In genomic region chr11:61555978-61556377, GRCh38 we compare ENCODE assay signal across 1 cellular context.
TF ChIP-seq lines count a peak whose summit lies in the region.

No MANE protein-coding gene starts in this region.

TF ChIP-seq in H1, 55 proteins besides CTCF, POLR2A, EP300 and RAD21:
- TF ChIP-seq POLR2AphosphoS5 (IDR thresholded peaks at IDR 0.05; ENCODE audit: low read depth, low read length) (no peak), CREB1 (IDR thresholded peaks at IDR 0.05) (0 out of 2 replicates have a peak, but pooled peaks have one; percentile 38)
